Comparison of ENCODE assay signal across 18 cellular contexts in genomic region chr6:56073315-56073714, GRCh38.
DNase-seq lines count a peak whose midpoint lies in the region; TF ChIP-seq lines count a peak whose summit lies in the region.
"Had no signal": no experiment of that assay in that cellular context is flagged by ENCODE, and none has a peak within 500 bp of the region (broad histone marks: within the 10 kb centered on the region; RNA-seq: fewer than 3 reads in every experiment).

No MANE protein-coding gene starts in this region.

- H3K4me1 ChIP-seq in GM23248 (ENCODE audit: insufficient read depth): peaks cover 21% of the 10 kb centered on the region
- peaks cover 27% of the 10 kb centered on the region for H3K4me1 ChIP-seq in adipocyte (ENCODE audit: control insufficient read depth, insufficient read depth, low read length)
- H3K4me1 ChIP-seq in smooth muscle cell (ENCODE audit: low read depth): no peaks in the 10 kb centered on the region
- H3K4me1 ChIP-seq: Caco-2 had no signal

- H3K27ac ChIP-seq in GM23248: peak overlapping the region; percentile 69
- peak overlapping the region; percentile 25 for H3K27ac ChIP-seq in smooth muscle cell (ENCODE audit: low read depth)
- H3K27ac ChIP-seq: epithelial cell of prostate had no signal

- H3F3A ChIP-seq in GM23248 (ENCODE audit: insufficient read depth) (peaks cover 11% of the 10 kb centered on the region), smooth muscle cell (ENCODE audit: low read depth) (no peaks in the 10 kb centered on the region)

- no peaks in the 10 kb centered on the region for H3K9me3 ChIP-seq in GM23248 (ENCODE audit: low read depth)
- peaks cover 18% of the 10 kb centered on the region for H3K9me3 ChIP-seq in adipocyte (ENCODE audit: control insufficient read depth, low read length)
- peaks cover 6% of the 10 kb centered on the region for H3K9me3 ChIP-seq in smooth muscle cell (replicated peaks; ENCODE audit: low read depth)

- H4K20me1 ChIP-seq in GM23248 (ENCODE audit: insufficient read depth) (no peaks in the 10 kb centered on the region), smooth muscle cell (ENCODE audit: low read depth) (no peaks in the 10 kb centered on the region)

- H3K9ac ChIP-seq in GM23248 (no peak overlapping the region), adipocyte (ENCODE audit: low read length) (peak overlapping the region; percentile 87), smooth muscle cell (ENCODE audit: low read depth) (no peak overlapping the region)

- in situ Hi-C loops in GM23248 (cut with MboI): no loop called here

- no peaks in the 10 kb centered on the region for H3K36me3 ChIP-seq in GM23248 (ENCODE audit: low read depth)
- peaks cover 5% of the 10 kb centered on the region for H3K36me3 ChIP-seq in adipocyte (ENCODE audit: control insufficient read depth, insufficient read depth, low read length, severe bottlenecking)
- H3K36me3 ChIP-seq in smooth muscle cell (ENCODE audit: low read depth): peaks cover 5% of the 10 kb centered on the region

- peak; percentile 74 for DNase-seq in GM23248
- peak; percentile 69 for DNase-seq in adipocyte (ENCODE audit: low read depth)
- DNase-seq in foreskin fibroblast: peak; percentile 23 to 56
- DNase-seq in smooth muscle cell (lab: John Stamatoyannopoulos, UW; ENCODE audit: unreplicated experiment): no peak
- no peak for DNase-seq in pons (ENCODE audit: low spot score)
- DNase-seq in activated gamma-delta T cell (lab: John Stamatoyannopoulos, UW): no peak
- no peak for DNase-seq in activated CD8-positive, alpha-beta memory T cell treated with anti-CD3 and anti-CD28 coated beads, Interleukin-2, amount 50 U/mL, for 4 hours
- DNase-seq in T-helper 9 cell: no peak
- DNase-seq: AML-193; amygdala; Caco-2; Kasumi-1; NCI-H1694; NCI-H345; SHP77 treated with DMSO at 0.1 percent for 48 hours; stimulated activated naive CD8-positive, alpha-beta T cell treated with anti-CD3 and anti-CD28 coated beads, Interleukin-15, amount 100 ng/mL, for 72 hours; T-helper 2 cell had no signal

- H3K79me2 ChIP-seq in GM23248 (ENCODE audit: insufficient read depth): no peaks in the 10 kb centered on the region
- H3K79me2 ChIP-seq in smooth muscle cell (ENCODE audit: low read depth): no peaks in the 10 kb centered on the region

- H3K9me2 ChIP-seq in GM23248 (ENCODE audit: insufficient read depth): no peaks in the 10 kb centered on the region

- peak overlapping the region; percentile 18 for H3K4me2 ChIP-seq in GM23248 (ENCODE audit: unreplicated experiment)
- H3K4me2 ChIP-seq in smooth muscle cell: no peak overlapping the region

- no peak overlapping the region for H3K4me3 ChIP-seq in GM23248
- H3K4me3 ChIP-seq in adipocyte (ENCODE audit: low read length): peak overlapping the region; percentile 70
- no peak overlapping the region for H3K4me3 ChIP-seq in foreskin fibroblast (ENCODE audit: low read depth in 1 of 2, low read length in 2 of 2)
- H3K4me3 ChIP-seq in smooth muscle cell: no peak overlapping the region

- TF ChIP-seq CTCF in foreskin fibroblast (IDR thresholded peaks at IDR 0.05; ENCODE audit: low read depth, low read length) (no peak), smooth muscle cell (IDR thresholded peaks at IDR 0.05; ENCODE audit: borderline replicate concordance, insufficient read depth, poor library complexity, severe bottlenecking) (no peak)

- WGBS in GM23248 (ENCODE audit: low coverage in 1 of 2, low lambda C conversion rate in 2 of 2, missing lambda C conversion rate in 2 of 2), 2 experiments: 91 to 96% methylated on average over 1 of the region's 1 CpG
- WGBS in smooth muscle cell (ENCODE audit: low lambda C conversion rate): 83% methylated on average over 1 of the region's 1 CpG

- H3K27me3 ChIP-seq in GM23248 (replicated peaks; ENCODE audit: insufficient read depth): no peaks in the 10 kb centered on the region
- H3K27me3 ChIP-seq in adipocyte (replicated peaks; ENCODE audit: control insufficient read depth, insufficient read depth, low read length): no peaks in the 10 kb centered on the region
- no peaks in the 10 kb centered on the region for H3K27me3 ChIP-seq in smooth muscle cell (ENCODE audit: low read depth)

- H2AFZ ChIP-seq in GM23248 (peak overlapping the region; percentile 54), smooth muscle cell (ENCODE audit: low read depth) (no peak overlapping the region)

Comparison
In these comparisons a context has a peak if more than half of its experiments do, and no peak if none do; other contexts are left out.
1. DNase-seq: peak in GM23248 (single experiment), adipocyte (single experiment) and foreskin fibroblast (2 of 2); none in smooth muscle cell (single experiment), pons (single experiment), activated gamma-delta T cell (single experiment), activated CD8-positive, alpha-beta memory T cell treated with anti-CD3 and anti-CD28 coated beads, Interleukin-2, amount 50 U/mL, for 4 hours (single experiment) and T-helper 9 cell (single experiment).